1 cellular context compared by ENCODE assay signal in genomic region chr1:109807398-109807795, GRCh38.
TF ChIP-seq lines count a peak whose summit lies in the region.

No MANE protein-coding gene starts in this region.

TF ChIP-seq in HepG2, 621 proteins besides CTCF, POLR2A, EP300 and RAD21:
- no peak for TF ChIP-seq ZNF547 (CRISPR knock-in tag; IDR thresholded peaks at IDR 0.05)
- TF ChIP-seq ZNF546 (CRISPR knock-in tag; conservative IDR thresholded peaks at IDR 0.05), result no peak
- TF ChIP-seq ZSCAN22 (CRISPR knock-in tag; IDR thresholded peaks at IDR 0.05), result no peak
- TF ChIP-seq ZNF225 (CRISPR knock-in tag; IDR thresholded peaks at IDR 0.05), result no peak
- TF ChIP-seq SOX6 (IDR thresholded peaks at IDR 0.05), result no peak
- TF ChIP-seq SOX6 (CRISPR knock-in tag; IDR thresholded peaks at IDR 0.05), result no peak
- TF ChIP-seq ZNF550 (CRISPR knock-in tag; IDR thresholded peaks at IDR 0.05; ENCODE audit: borderline replicate concordance), result no peak
- TF ChIP-seq ZBTB33 (CRISPR knock-in tag; IDR thresholded peaks at IDR 0.05), result no peak
- no peak for TF ChIP-seq AHR (CRISPR knock-in tag; IDR thresholded peaks at IDR 0.05)
- TF ChIP-seq ZMYM2 (CRISPR knock-in tag; IDR thresholded peaks at IDR 0.05), result no peak
- no peak for TF ChIP-seq SP4 (CRISPR knock-in tag; IDR thresholded peaks at IDR 0.05)
